Comparison of ENCODE assay signal across 17 cellular contexts in the genomic region with DNA sequence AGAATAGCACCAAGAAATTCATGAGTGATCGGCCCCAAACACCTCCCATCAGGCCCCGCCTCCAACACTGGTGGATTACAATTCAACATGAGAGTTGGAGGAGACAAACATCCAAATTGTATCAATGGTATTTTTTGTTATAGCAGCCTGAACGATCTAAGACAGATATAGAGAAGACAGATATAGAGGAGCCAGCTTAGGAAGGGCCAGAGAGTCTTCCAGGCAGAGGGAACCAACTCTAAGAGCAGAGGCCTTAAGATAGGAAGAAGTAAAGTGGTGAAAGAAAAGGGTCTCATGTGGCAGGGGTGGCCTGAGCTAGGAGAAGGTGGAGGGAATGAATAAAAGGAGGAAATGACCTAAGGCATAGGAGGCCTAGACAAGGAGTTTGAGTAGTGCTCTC.
A peak's percentile ranks its signal among the peaks of the same experiment; 100 is the strongest.
DNase-seq lines count a peak whose midpoint lies in the region; ATAC-seq, FAIRE-seq and TF ChIP-seq lines count a peak whose summit lies in the region.
"Had no signal": no experiment of that assay in that cellular context is flagged by ENCODE, and none has a peak within 500 bp of the region (broad histone marks: within the 10 kb centered on the region; RNA-seq: fewer than 3 reads in every experiment).

No MANE protein-coding gene starts in this region.

- H3K4ac ChIP-seq in H1 (replicated peaks; ENCODE audit: insufficient read length, low read depth, low read length) (no peak overlapping the region), neuronal stem cell (ENCODE audit: low read length) (no peak overlapping the region)

- no peak for ATAC-seq in GM18873 (IDR thresholded peaks at IDR 0.05; ENCODE audit: low FRiP score, unreplicated experiment)

- no peaks in the 10 kb centered on the region for H3K27me3 ChIP-seq in BLaER1 treated with 17β-estradiol and CSF1 and Interleukin-3, amounts not matched to agents 10 nM and 100 nM
- H3K27me3 ChIP-seq in OCI-LY3 (ENCODE audit: low read depth, low read length), result no peaks in the 10 kb centered on the region
- H3K27me3 ChIP-seq in H1 (replicated peaks in 1 of 4; ENCODE audit: control insufficient read depth in 3 of 4, extremely low read depth in 1 of 4, insufficient read depth in 3 of 4, low read length in 3 of 4), result no peaks in the 10 kb centered on the region; a peak in 1 of 7 replicates
- H3K27me3 ChIP-seq in neuronal stem cell (ENCODE audit: control insufficient read depth in 3 of 3, insufficient read depth in 3 of 3, low read depth in 1 of 3, low read length in 3 of 3), result no peaks in the 10 kb centered on the region
- H3K27me3 ChIP-seq: ovary, Peyer's patch had no signal

- H4K8ac ChIP-seq in H1 (ENCODE audit: extremely low read depth, insufficient read depth, low read length), result no peak overlapping the region
- no peak overlapping the region for H4K8ac ChIP-seq in neuronal stem cell (ENCODE audit: low read depth, low read length)

- H3K9ac ChIP-seq in BLaER1 treated with 17β-estradiol and CSF1 and Interleukin-3, amounts not matched to agents 10 nM and 100 nM, result peak overlapping the region in 3 of 11 experiments; percentile 0 to 97 (median 9); a peak in 3 of 22 replicates
- H3K9ac ChIP-seq in OCI-LY3 (ENCODE audit: low read length) (peak overlapping the region; percentile 97; the same call in 1 of the 2 replicates), H1 (replicated peaks in 1 of 4; ENCODE audit: extremely low read depth in 1 of 4, low read depth in 3 of 4, low read length in 3 of 4) (no peak overlapping the region), neuronal stem cell (ENCODE audit: low read depth, low read length, poor library complexity) (no peak overlapping the region)

- H3K79me1 ChIP-seq in H1 (ENCODE audit: low read depth, low read length) (no peaks in the 10 kb centered on the region), neuronal stem cell (ENCODE audit: low read depth, low read length) (no peaks in the 10 kb centered on the region)

- H3K23me2 ChIP-seq in H1 (ENCODE audit: low read depth, low read length), result peaks cover 7% of the 10 kb centered on the region

- peak overlapping the region; percentile 84 to 98 (median 93); a peak in 21 of 22 replicates for H3K4me2 ChIP-seq in BLaER1 treated with 17β-estradiol and CSF1 and Interleukin-3, amounts not matched to agents 10 nM and 100 nM
- no peak overlapping the region for H3K4me2 ChIP-seq in OCI-LY3 (ENCODE audit: low read length)
- H3K4me2 ChIP-seq in H1 (ENCODE audit: insufficient read depth in 1 of 2, low read depth in 2 of 2, low read length in 2 of 2), result no peak overlapping the region
- H3K4me2 ChIP-seq in neuronal stem cell (ENCODE audit: insufficient read depth, low read length, poor library complexity, severe bottlenecking), result no peak overlapping the region

- no peak for TF ChIP-seq EP300 in H1 (IDR thresholded peaks at IDR 0.05; ENCODE audit: borderline replicate concordance in 1 of 2, low read depth in 2 of 2, low read length in 2 of 2)

- no peak overlapping the region for H3K4me3 ChIP-seq in BLaER1 treated with 17β-estradiol and CSF1 and Interleukin-3, amounts not matched to agents 10 nM and 100 nM
- H3K4me3 ChIP-seq in OCI-LY3 (ENCODE audit: low read length) (no peak overlapping the region), H1 (ENCODE audit: extremely low read depth in 1 of 4, insufficient read depth in 2 of 4, low read depth in 3 of 4, low read length in 4 of 4) (no peak overlapping the region), neuronal stem cell (ENCODE audit: low read length in 2 of 2) (no peak overlapping the region)
- H3K4me3 ChIP-seq: ovary, Peyer's patch had no signal

- no peak for TF ChIP-seq POLR2A in H1 (IDR thresholded peaks at IDR 0.05; ENCODE audit: control extremely low read depth in 1 of 2, low read depth in 2 of 2, low read length in 2 of 2)

- H2BK15ac ChIP-seq in H1 (ENCODE audit: low read length) (no peak overlapping the region), neuronal stem cell (ENCODE audit: low read length) (no peak overlapping the region)

- peaks cover 45 to 86% (median 51%) of the 10 kb centered on the region in 10 experiments for H3K4me1 ChIP-seq in BLaER1 treated with 17β-estradiol and CSF1 and Interleukin-3, amounts not matched to agents 10 nM and 100 nM
- H3K4me1 ChIP-seq in OCI-LY3 (ENCODE audit: low read length) (peaks cover 88% of the 10 kb centered on the region), H1 (replicated peaks in 1 of 4; ENCODE audit: control insufficient read depth in 3 of 4, insufficient read depth in 4 of 4, low read length in 3 of 4) (peaks cover 10 to 27% (median 17%) of the 10 kb centered on the region in 4 experiments), neuronal stem cell (ENCODE audit: control insufficient read depth in 2 of 2, insufficient read depth in 1 of 2, low read depth in 1 of 2, low read length in 2 of 2) (peaks cover 23 to 31% of the 10 kb centered on the region in 2 donors)

- CTCF ChIA-PET in H1 (lab: Charles Lee; ENCODE audit: partially characterized antibody), result no interaction called here

- H3K27ac ChIP-seq in BLaER1 treated with 17β-estradiol and CSF1 and Interleukin-3, amounts not matched to agents 10 nM and 100 nM, result peak overlapping the region in 10 of 11 experiments; percentile 40 to 100 (median 99); a peak in 20 of 22 replicates
- H3K27ac ChIP-seq in OCI-LY3 (ENCODE audit: low read length), result peak overlapping the region; percentile 98
- H3K27ac ChIP-seq in H1 (ENCODE audit: low read depth, low read length), result no peak overlapping the region
- H3K27ac ChIP-seq in neuronal stem cell (replicated peaks; ENCODE audit: low read length), result no peak overlapping the region
- H3K27ac ChIP-seq: ovary had no signal

- H3K36me3 ChIP-seq in BLaER1 treated with 17β-estradiol and CSF1 and Interleukin-3, amounts not matched to agents 10 nM and 100 nM, result no peaks in the 10 kb centered on the region
- H3K36me3 ChIP-seq in OCI-LY3 (replicated peaks; ENCODE audit: low read depth, low read length), result no peaks in the 10 kb centered on the region
- no peaks in the 10 kb centered on the region for H3K36me3 ChIP-seq in H1 (ENCODE audit: control insufficient read depth in 2 of 4, insufficient read depth in 4 of 4, low read length in 3 of 4)
- H3K36me3 ChIP-seq in neuronal stem cell (replicated peaks in 1 of 2; ENCODE audit: control insufficient read depth in 2 of 2, insufficient read depth in 2 of 2, low read length in 2 of 2), result no peaks in the 10 kb centered on the region
- H3K36me3 ChIP-seq: ovary, Peyer's patch had no signal

- no peak overlapping the region for H3K56ac ChIP-seq in H1 (replicated peaks; ENCODE audit: insufficient read length, low read depth, low read length)

- peak overlapping the region; percentile 28; the same call in 1 of the 2 replicates for H2AFZ ChIP-seq in OCI-LY3 (ENCODE audit: low read depth, low read length)
- no peak overlapping the region for H2AFZ ChIP-seq in H1 (ENCODE audit: low read length)
- no peak overlapping the region for H2AFZ ChIP-seq in neuronal stem cell (ENCODE audit: low read length)

- POLR2A ChIA-PET in H1 (lab: Charles Lee; ENCODE audit: partially characterized antibody), result interaction anchor here (6.2 kb wide), 1 partner anchor 160 kb away, joined by 82 read pairs; a partner anchor contains a TSS

- no peak overlapping the region for H2BK5ac ChIP-seq in H1 (ENCODE audit: low read depth, low read length)
- H2BK5ac ChIP-seq in neuronal stem cell (ENCODE audit: low read length), result no peak overlapping the region

- H4K91ac ChIP-seq in H1 (replicated peaks; ENCODE audit: insufficient read length, low read length) (peak overlapping the region; percentile 25), neuronal stem cell (ENCODE audit: low read depth, low read length, poor library complexity) (no peak overlapping the region)

- DNase-seq in H1 (ENCODE audit: low read depth in 1 of 2, low spot score in 2 of 2), result no peak
- no peak for DNase-seq in neuronal stem cell (ENCODE audit: low spot score)
- DNase-seq in NCI-H2171 treated with DMSO at 0.1 percent for 48 hours (lab: John Stamatoyannopoulos, UW), result no peak
- DNase-seq in AG08395 (ENCODE audit: low spot score), result no peak
- DNase-seq in NCI-H524 treated with DMSO at 0.1 percent for 48 hours (lab: John Stamatoyannopoulos, UW), result no peak
- DNase-seq: activated effector memory CD4-positive, alpha-beta T cell treated with anti-CD3 and anti-CD28 coated beads, Interleukin-2, amount 50 U/mL, for 16 hours; AML-193; DMS79; NCI-H1417; NCI-H446 treated with DMSO at 0.1 percent for 48 hours; ovary; Peyer's patch had no signal

- no peak overlapping the region for H4K5ac ChIP-seq in H1 (ENCODE audit: insufficient read length, low read depth, low read length)

- H3K79me2 ChIP-seq in OCI-LY3 (ENCODE audit: low read length), result peaks cover 8% of the 10 kb centered on the region
- no peaks in the 10 kb centered on the region for H3K79me2 ChIP-seq in H1 (ENCODE audit: control insufficient read depth in 1 of 2, insufficient read depth in 2 of 2, low read length in 2 of 2)

- no peak for FAIRE-seq in H1 (lab: Jason Lieb, UNC)
- FAIRE-seq: endometrium, urothelium cell line had no signal

- H3K9me3 ChIP-seq in BLaER1 treated with 17β-estradiol and CSF1 and Interleukin-3, amounts not matched to agents 10 nM and 100 nM (replicated peaks in 1 of 11), result peaks cover 0 to 14% (median 0%) of the 10 kb centered on the region in 11 experiments; a peak in 6 of 22 replicates
- H3K9me3 ChIP-seq in OCI-LY3 (ENCODE audit: insufficient read depth, low read length) (no peaks in the 10 kb centered on the region), H1 (ENCODE audit: insufficient read depth in 2 of 2, low read depth in 1 of 2, low read length in 1 of 2) (no peaks in the 10 kb centered on the region), neuronal stem cell (replicated peaks in 1 of 2; ENCODE audit: control insufficient read depth in 2 of 2, insufficient read depth in 1 of 2, low read depth in 1 of 2, low read length in 2 of 2) (no peaks in the 10 kb centered on the region)
- H3K9me3 ChIP-seq: ovary, Peyer's patch had no signal

- H3K14ac ChIP-seq in H1 (ENCODE audit: insufficient read length) (no peak overlapping the region), neuronal stem cell (ENCODE audit: low read length) (no peak overlapping the region)

- H3K23ac ChIP-seq in H1 (ENCODE audit: insufficient read length), result no peak overlapping the region
- no peak overlapping the region for H3K23ac ChIP-seq in neuronal stem cell (ENCODE audit: low read depth, low read length, poor library complexity)

- no peaks in the 10 kb centered on the region for H4K20me1 ChIP-seq in BLaER1 treated with 17β-estradiol and CSF1 and Interleukin-3, amounts not matched to agents 10 nM and 100 nM
- no peaks in the 10 kb centered on the region for H4K20me1 ChIP-seq in OCI-LY3 (ENCODE audit: insufficient read depth, low read length)
- no peaks in the 10 kb centered on the region for H4K20me1 ChIP-seq in H1 (replicated peaks in 1 of 2; ENCODE audit: control insufficient read depth in 1 of 2, insufficient read depth in 2 of 2, low read length in 2 of 2)

- H2BK20ac ChIP-seq in H1 (ENCODE audit: low read length), result no peak overlapping the region

- H2AK5ac ChIP-seq in H1 (ENCODE audit: low read depth, low read length) (no peak overlapping the region), neuronal stem cell (ENCODE audit: low read depth, low read length) (peak overlapping the region; percentile 44)

- TF ChIP-seq RAD21 in H1 (IDR thresholded peaks at IDR 0.05 in 1 of 2, conservative IDR thresholded peaks at IDR 0.05 in 1 of 2; ENCODE audit: low read depth in 2 of 2, low read length in 2 of 2), result no peak

- no peak for TF ChIP-seq CTCF in OCI-LY3 (IDR thresholded peaks at IDR 0.05; ENCODE audit: low read depth, low read length)
- no peak for TF ChIP-seq CTCF in H1 (IDR thresholded peaks at IDR 0.05; ENCODE audit: control extremely low read depth in 1 of 3, insufficient read depth in 1 of 3, low read depth in 1 of 3, low read length in 3 of 3)

- H2BK120ac ChIP-seq in H1 (replicated peaks; ENCODE audit: low read depth, low read length) (no peak overlapping the region), neuronal stem cell (ENCODE audit: low read depth, low read length) (no peak overlapping the region)

- 89% methylated on average over 3 of the region's 3 CpGs; no CpG with 5 or more reads in 1 of the 2 experiments for WGBS in H1 (ENCODE audit: extremely low coverage in 1 of 2, insufficient coverage in 1 of 2, insufficient read length in 1 of 2, insufficient replicate concordance in 2 of 2, low coverage in 1 of 2, low lambda C conversion rate in 2 of 2, missing lambda C conversion rate in 1 of 2), 2 experiments
- no CpG with 5 or more reads among the region's 3 CpGs for WGBS in neuronal stem cell (ENCODE audit: extremely low coverage in 2 of 2, insufficient read length in 2 of 2, insufficient replicate concordance in 1 of 2), 2 donors

- no peak overlapping the region for H3K18ac ChIP-seq in H1 (ENCODE audit: extremely low read depth, low read length)
- no peak overlapping the region for H3K18ac ChIP-seq in neuronal stem cell (ENCODE audit: low read length)

- H2BK12ac ChIP-seq in H1 (ENCODE audit: low read depth, low read length) (no peak overlapping the region), neuronal stem cell (ENCODE audit: low read length) (peak overlapping the region; percentile 53)

Comparison
In these comparisons a context has a peak if more than half of its experiments do, and no peak if none do; other contexts are left out.
1. H3K27ac ChIP-seq: peak in BLaER1 treated with 17β-estradiol and CSF1 and Interleukin-3, amounts not matched to agents 10 nM and 100 nM (10 of 11) and OCI-LY3 (single experiment); none in H1 (single experiment) and neuronal stem cell (single experiment).
2. H3K4me2 ChIP-seq: peak in BLaER1 treated with 17β-estradiol and CSF1 and Interleukin-3, amounts not matched to agents 10 nM and 100 nM (11 of 11); none in OCI-LY3 (single experiment), H1 (0 of 2) and neuronal stem cell (single experiment).